ENCODE assay signal across 8 cellular contexts in genomic region chr12:18072723-18073122, GRCh38. TPM values are rescaled to one million over a fixed set of nuclear protein-coding genes. Genes with fewer than 3 reads are reported as not detected.
"Had no signal": no experiment of that assay in that cellular context is flagged by ENCODE, and none has a peak within 500 bp of the region (broad histone marks: within the 10 kb centered on the region; RNA-seq: fewer than 3 reads in every experiment).

No MANE protein-coding gene starts in this region.

- FAIRE-seq: H1, H54, HTR-8/SVneo had no signal

- H3K4me3 ChIP-seq: GM23338 had no signal

- DNase-seq: H9, HCEC 1CT, IMR-90 had no signal

- H2AFZ ChIP-seq: GM23338 had no signal

- H3K4me2 ChIP-seq: GM23338 had no signal

RNA-seq across cellular contexts. Expression of gene RERGL, which starts 17.3 kb away (rescaled TPM):
- total RNA-seq: GM23338, H1, H9, HT-29, IMR-90 had no signal
- polyA plus RNA-seq: GM23338, H1 had no signal
